Comparison of ENCODE assay signal across 8 cellular contexts in the genomic region with DNA sequence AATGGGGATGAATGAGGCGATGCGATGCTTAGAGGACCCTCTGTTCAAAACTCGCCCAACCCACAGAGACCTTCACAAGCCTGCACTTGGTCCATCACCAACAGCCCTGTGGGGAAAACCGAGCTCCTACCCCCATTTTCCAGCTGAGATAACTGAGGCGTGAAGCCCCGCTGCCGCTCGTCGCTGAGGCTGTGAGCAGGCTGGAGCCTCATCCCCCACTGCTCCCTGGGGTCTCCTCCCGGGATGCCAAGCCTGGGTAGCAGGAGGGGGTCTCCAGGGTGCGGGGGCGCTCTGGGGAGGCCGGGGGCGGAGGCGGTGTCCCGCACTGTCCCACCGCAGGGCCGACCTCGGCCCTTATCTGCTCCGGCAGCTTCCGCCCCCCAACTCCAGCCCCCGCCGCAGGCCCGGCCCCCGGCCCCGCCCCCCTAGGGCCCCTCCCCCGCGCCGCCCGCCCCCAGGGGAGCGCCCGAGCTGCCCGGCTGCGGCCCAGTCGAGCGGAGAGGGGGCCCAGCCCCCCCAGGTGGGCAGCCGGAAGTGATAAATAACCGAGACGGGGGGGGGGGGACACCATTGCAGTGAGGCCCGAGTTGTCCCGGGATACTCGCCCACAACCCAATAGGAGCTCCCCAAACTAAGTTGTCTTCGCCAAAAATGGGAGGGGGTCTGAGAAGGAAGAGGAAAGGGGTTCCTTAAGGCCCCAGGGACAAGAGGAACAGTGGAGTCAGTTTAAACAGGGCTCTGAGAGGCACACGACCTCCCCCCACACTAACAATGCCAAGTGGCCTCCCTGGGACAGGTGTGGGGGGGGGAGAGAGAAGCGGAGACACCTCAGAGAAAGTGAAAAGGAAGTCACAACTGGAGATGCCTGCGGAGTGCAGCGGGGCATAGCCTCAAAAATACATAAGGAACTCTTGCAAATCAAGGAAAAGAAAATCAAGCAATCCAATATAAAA. TPM values are rescaled to one million over a fixed set of nuclear protein-coding genes. Genes with fewer than 3 reads are reported as not detected.
DNase-seq lines count a peak whose midpoint lies in the region; ATAC-seq and TF ChIP-seq lines count a peak whose summit lies in the region.

No MANE protein-coding gene starts in this region.

- 7% methylated on average over 46 of the region's 47 CpGs for WGBS in thymus

- H3K9ac ChIP-seq in PC-3 (ENCODE audit: low read length) = no peak overlapping the region

- H3K9me3 ChIP-seq in PC-3 (ENCODE audit: low read length) = no peaks in the 10 kb centered on the region
- no peaks in the 10 kb centered on the region for H3K9me3 ChIP-seq in thymus (ENCODE audit: control insufficient read depth)

- H3K27me3 ChIP-seq in PC-3 (ENCODE audit: low read length) = no peaks in the 10 kb centered on the region
- no peaks in the 10 kb centered on the region for H3K27me3 ChIP-seq in brain microvascular endothelial cell (replicated peaks)
- no peaks in the 10 kb centered on the region for H3K27me3 ChIP-seq in thymus (ENCODE audit: control insufficient read depth, insufficient read depth)

- H3K27ac ChIP-seq in PC-3 (ENCODE audit: low read length) = no peak overlapping the region
- no peak overlapping the region for H3K27ac ChIP-seq in brain microvascular endothelial cell
- peak overlapping the region; percentile 90 for H3K27ac ChIP-seq in thymus (ENCODE audit: low read depth)

- DNase-seq in NCI-H2171 treated with DMSO at 0.1 percent for 48 hours (lab: John Stamatoyannopoulos, UW) = peak; percentile 25
- DNase-seq in NCI-H2171 (lab: John Stamatoyannopoulos, UW) = no peak
- DNase-seq in PC-3 = no peak
- no peak for DNase-seq in brain microvascular endothelial cell
- DNase-seq in left lobe of liver (ENCODE audit: low spot score) = no peak
- no peak for DNase-seq in AG08395 (ENCODE audit: low spot score)

- POLR2A ChIA-PET in PC-3 (lab: Charles Lee; ENCODE audit: unreplicated experiment) = no interaction called here

- peak; percentile 43 for ATAC-seq in HG02610 (IDR thresholded peaks at IDR 0.05; ENCODE audit: unreplicated experiment)
- ATAC-seq in PC-3 = peak; percentile 20; the same call in 1 of the 2 replicates
- peak; percentile 73 for ATAC-seq in left lobe of liver

- no peaks in the 10 kb centered on the region for H4K20me1 ChIP-seq in PC-3 (ENCODE audit: low read length)

- H3K4me3 ChIP-seq in PC-3 (ENCODE audit: low read length) = no peak overlapping the region; the same call in 1 of the 2 replicates
- H3K4me3 ChIP-seq in brain microvascular endothelial cell (ENCODE audit: low read depth, low read length) = peak overlapping the region; percentile 54
- H3K4me3 ChIP-seq in thymus (ENCODE audit: low read length) = peak overlapping the region; percentile 59

- H2AFZ ChIP-seq in PC-3 (ENCODE audit: low read length) = peak overlapping the region; percentile 71; the same call in 1 of the 2 replicates

- H3K4me1 ChIP-seq in PC-3 (ENCODE audit: insufficient read depth, low read length) (no peaks in the 10 kb centered on the region), thymus (ENCODE audit: control insufficient read depth, insufficient read depth, low read length) (peaks cover 14% of the 10 kb centered on the region)

- CTCF ChIA-PET in PC-3 (lab: Charles Lee) = interaction anchor here (0.5 kb wide), 1 partner anchor 54 kb away, joined by 5 read pairs; no protein-coding TSS in a partner anchor

- peak overlapping the region; percentile 59 for H3K4me2 ChIP-seq in PC-3 (ENCODE audit: low read length)

- in situ Hi-C loops in brain microvascular endothelial cell (cut with HindIII; ENCODE audit: low pct_ligation_motif_present, low sequenced_read_pairs) = no loop called here

- intact Hi-C loops in PC-3 (cut with micrococcal nuclease) = no loop called here

- BruUV-seq in PC-3 (replicated peaks; lab: Mats Ljungman, UMichigan) = no TSS peak

- no peaks in the 10 kb centered on the region for H3F3A ChIP-seq in PC-3 (ENCODE audit: low read length, unreplicated experiment)

- H3K79me2 ChIP-seq in PC-3 (ENCODE audit: low read length) = no peaks in the 10 kb centered on the region

- H3K9me2 ChIP-seq in PC-3 (replicated peaks; ENCODE audit: low read length) = no peaks in the 10 kb centered on the region

- TF ChIP-seq CTCF in PC-3 (conservative IDR thresholded peaks at IDR 0.05; ENCODE audit: low read depth, low read length) = no peak
- TF ChIP-seq CTCF in brain microvascular endothelial cell (IDR thresholded peaks at IDR 0.05; ENCODE audit: low read depth, low read length, missing control alignments) = no peak

- H3K36me3 ChIP-seq in PC-3 (ENCODE audit: low read depth, low read length) (no peaks in the 10 kb centered on the region), brain microvascular endothelial cell (replicated peaks) (no peaks in the 10 kb centered on the region), thymus (ENCODE audit: control insufficient read depth, insufficient read depth) (no peaks in the 10 kb centered on the region)

RNA-seq across cellular contexts. Expression of gene SLC39A13, which starts 8.3 kb away (rescaled TPM):
- 29.4 and 32.5 TPM in 2 replicates for total RNA-seq in PC-3 (2014; rRNA removed)
- total RNA-seq in left lobe of liver = 15.8 TPM
- polyA plus RNA-seq in thymus = 37.1 TPM

RNA-seq across cellular contexts. Expression of gene SPI1, which starts 21.8 kb away (rescaled TPM):
- total RNA-seq in PC-3 (2014; rRNA removed) (0.22 TPM in 1 of 2 replicates, not detected in the other), left lobe of liver (10.9 TPM)
- polyA plus RNA-seq in thymus = 40.0 TPM

RNA-seq across cellular contexts. Expression of gene PSMC3, which starts 26.1 kb away (rescaled TPM):
- total RNA-seq in PC-3 (2014; rRNA removed) (275 and 314 TPM in 2 replicates), left lobe of liver (64.6 TPM)
- 104 TPM for polyA plus RNA-seq in thymus

RNA-seq across cellular contexts. Expression of gene MYBPC3, which starts 47.6 kb away (rescaled TPM):
- total RNA-seq in PC-3 (2014; rRNA removed) = not detected in 2 replicates
- total RNA-seq in left lobe of liver = 0.08 TPM
- 0.55 TPM for polyA plus RNA-seq in thymus

RNA-seq across cellular contexts. Expression of gene RAPSN, which starts 48.8 kb away (rescaled TPM):
- total RNA-seq in PC-3 (2014; rRNA removed) = 0.23 TPM in 1 of 2 replicates, not detected in the other
- 0.68 TPM for total RNA-seq in left lobe of liver
- 0.66 TPM for polyA plus RNA-seq in thymus

Comparison
In these comparisons a context has a peak if more than half of its experiments do, and no peak if none do; other contexts are left out.
1. ATAC-seq: peak in every context shown above with its lines; median percentile 73 in left lobe of liver; 43 in HG02610; 20 in PC-3.